ENCODE assay signal across 16 cellular contexts in genomic region chr16:57821149-57821971, GRCh38.
"Had no signal": no experiment of that assay in that cellular context is flagged by ENCODE, and none has a peak within 500 bp of the region (broad histone marks: within the 10 kb centered on the region; RNA-seq: fewer than 3 reads in every experiment).

No MANE protein-coding gene starts in this region.

- H3K27ac Mint-ChIP-seq: activated CD8-positive, alpha-beta T cell treated with anti-CD3 and anti-CD28 coated beads for 36 hours; activated T-cell treated with anti-CD3 and anti-CD28 coated beads, Interleukin-2, amount 50 U/mL, for 72 hours; nephron had no signal

- H3K4me3 Mint-ChIP-seq: activated CD8-positive, alpha-beta T cell treated with anti-CD3 and anti-CD28 coated beads for 36 hours; activated T-cell treated with anti-CD3 and anti-CD28 coated beads, Interleukin-2, amount 50 U/mL, for 72 hours; central memory CD8-positive, alpha-beta T cell; immature natural killer cell; nephron had no signal

- H3K4me3 ChIP-seq: psoas muscle, sigmoid colon, upper lobe of right lung had no signal

- H3K27ac ChIP-seq: psoas muscle, sigmoid colon, upper lobe of right lung, VCaP had no signal

- ATAC-seq: activated CD8-positive, alpha-beta T cell treated with anti-CD3 and anti-CD28 coated beads for 36 hours; activated T-cell treated with anti-CD3 and anti-CD28 coated beads, Interleukin-2, amount 50 U/mL, for 72 hours; esophagus mucosa; psoas muscle; upper lobe of right lung had no signal

- DNase-seq: activated CD8-positive, alpha-beta memory T cell treated with anti-CD3 and anti-CD28 coated beads, Interleukin-2, amount 50 U/mL, for 4 hours; activated CD8-positive, alpha-beta T cell treated with anti-CD3 and anti-CD28 coated beads for 36 hours; activated gamma-delta T cell treated with Interleukin-2 at 50 U/mL for 16 hours; activated T-cell treated with anti-CD3 and anti-CD28 coated beads, Interleukin-2, amount 50 U/mL, for 72 hours; immature natural killer cell; occipital lobe; sigmoid colon; stimulated activated CD4-positive, alpha-beta T cell treated with anti-CD3 and anti-CD28 coated beads, Interleukin-12 subunit alpha, Interleukin-12 subunit beta, amount 100 ng/mL, for 4 hours; stimulated activated naive CD4-positive, alpha-beta T cell treated with Interleukin-2 at 50 U/mL for 16 hours; T-helper 9 cell; upper lobe of right lung had no signal

- H3K9me3 ChIP-seq: psoas muscle, sigmoid colon, upper lobe of right lung had no signal

- H3K36me3 Mint-ChIP-seq: immature natural killer cell had no signal

- H3K9me3 Mint-ChIP-seq: activated CD8-positive, alpha-beta T cell treated with anti-CD3 and anti-CD28 coated beads for 36 hours; activated T-cell treated with anti-CD3 and anti-CD28 coated beads, Interleukin-2, amount 50 U/mL, for 72 hours; central memory CD8-positive, alpha-beta T cell; immature natural killer cell; nephron had no signal

- H3K36me3 ChIP-seq: sigmoid colon, upper lobe of right lung had no signal

- H3K27me3 Mint-ChIP-seq: central memory CD8-positive, alpha-beta T cell had no signal

- H3K27me3 ChIP-seq: sigmoid colon, upper lobe of right lung had no signal
